In the genomic region with DNA sequence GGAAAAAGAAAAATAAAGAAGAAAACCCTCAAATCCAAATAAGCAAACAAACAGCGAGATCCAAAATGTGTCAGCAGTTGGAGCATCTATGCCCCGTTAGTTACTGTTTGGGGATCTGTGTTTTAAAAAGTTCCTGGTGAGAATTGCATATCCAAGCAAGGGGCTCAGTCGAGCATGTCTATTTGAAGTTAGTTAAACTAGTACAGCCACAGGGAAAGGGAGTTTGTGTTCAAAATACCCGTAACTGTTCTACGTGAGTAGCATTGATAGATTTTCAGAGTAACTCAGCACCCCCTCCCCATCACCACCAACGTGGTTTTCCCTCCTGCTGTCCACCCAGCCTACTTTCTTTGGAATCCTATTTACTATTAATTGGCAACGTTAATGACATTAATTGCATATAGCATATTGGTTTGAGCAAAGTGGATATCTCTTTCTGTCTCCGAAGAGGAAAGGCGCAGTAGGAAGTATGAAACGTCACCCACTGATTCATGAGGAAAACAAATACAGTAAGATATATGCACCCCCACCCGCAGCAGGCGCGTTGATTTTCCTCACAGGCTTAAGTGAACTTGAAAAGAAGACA, we compare ENCODE assay signal across 8 cellular contexts. TPM values are rescaled to one million over a fixed set of nuclear protein-coding genes. Genes with fewer than 3 reads are reported as not detected.
A peak's percentile ranks its signal among the peaks of the same experiment; 100 is the strongest.
DNase-seq lines count a peak whose midpoint lies in the region; ATAC-seq lines count a peak whose summit lies in the region.

No MANE protein-coding gene starts in this region.

- H3K27ac Mint-ChIP-seq in activated naive CD4-positive, alpha-beta T cell treated with anti-CD3 and anti-CD28 coated beads, Interleukin-2, amount 50 U/mL, for 24 hours = peak overlapping the region; percentile 65
- H3K27ac Mint-ChIP-seq in activated naive CD4-positive, alpha-beta T cell treated with anti-CD3 and anti-CD28 coated beads, Interleukin-2, amount 50 U/mL, for 72 hours = no peak overlapping the region
- H3K27ac Mint-ChIP-seq in activated T-helper 2 cell treated with anti-CD3 and anti-CD28 coated beads, Interferon-gamma antibody, Interleukin-2, Interleukin-4, amounts not matched to agents 10 μg/mL and 5 μg/mL and 100 μg/mL, durations not matched to agents 14 hours and 24 hours and 36 hours = no peak overlapping the region
- no peak overlapping the region for H3K27ac Mint-ChIP-seq in immature natural killer cell

- DNase-seq in activated naive CD4-positive, alpha-beta T cell treated with anti-CD3 and anti-CD28 coated beads, Interleukin-2, amount 50 U/mL, for 72 hours (ENCODE audit: low spot score in 2 of 2) = no peak
- no peak for DNase-seq in activated T-helper 2 cell treated with anti-CD3 and anti-CD28 coated beads, Interferon-gamma antibody, Interleukin-2, Interleukin-4, amounts not matched to agents 10 μg/mL and 5 μg/mL and 100 μg/mL, durations not matched to agents 14 hours and 24 hours and 36 hours (ENCODE audit: low spot score)
- DNase-seq in immature natural killer cell = no peak
- peak in 4 of 49 donors; percentile 48 to 58 (median 51) for DNase-seq in substantia nigra (lab: John Stamatoyannopoulos, UW)
- no peak for DNase-seq in NCI-H187 (lab: John Stamatoyannopoulos, UW)
- no peak for DNase-seq in occipital lobe (lab: John Stamatoyannopoulos, UW)
- no peak for DNase-seq in stimulated activated CD4-positive, alpha-beta T cell treated with anti-CD3 and anti-CD28 coated beads, Interleukin-2, amount 100 ng/mL, for 48 hours

- intact Hi-C loops in activated T-helper 2 cell treated with anti-CD3 and anti-CD28 coated beads, Interferon-gamma antibody, Interleukin-2, Interleukin-4, amounts not matched to agents 10 μg/mL and 5 μg/mL and 100 μg/mL, durations not matched to agents 14 hours and 24 hours and 36 hours (cut with micrococcal nuclease) = no loop called here

- H3K4me3 Mint-ChIP-seq in activated naive CD4-positive, alpha-beta T cell treated with anti-CD3 and anti-CD28 coated beads, Interleukin-2, amount 50 U/mL, for 24 hours = peak overlapping the region; percentile 92
- H3K4me3 Mint-ChIP-seq in activated T-helper 2 cell treated with anti-CD3 and anti-CD28 coated beads, Interferon-gamma antibody, Interleukin-2, Interleukin-4, amounts not matched to agents 10 μg/mL and 5 μg/mL and 100 μg/mL, durations not matched to agents 14 hours and 24 hours and 36 hours (ENCODE audit: low read depth) = peak overlapping the region; percentile 69
- peak overlapping the region; percentile 78 to 92 (median 85) for H3K4me3 Mint-ChIP-seq in immature natural killer cell

- peaks cover 4% of the 10 kb centered on the region for H3K36me3 Mint-ChIP-seq in activated naive CD4-positive, alpha-beta T cell treated with anti-CD3 and anti-CD28 coated beads, Interleukin-2, amount 50 U/mL, for 24 hours
- H3K36me3 Mint-ChIP-seq in activated naive CD4-positive, alpha-beta T cell treated with anti-CD3 and anti-CD28 coated beads, Interleukin-2, amount 50 U/mL, for 72 hours = peaks cover 8 to 18% of the 10 kb centered on the region in 2 donors
- H3K36me3 Mint-ChIP-seq in activated T-helper 2 cell treated with anti-CD3 and anti-CD28 coated beads, Interferon-gamma antibody, Interleukin-2, Interleukin-4, amounts not matched to agents 10 μg/mL and 5 μg/mL and 100 μg/mL, durations not matched to agents 14 hours and 24 hours and 36 hours (ENCODE audit: low read depth) = no peaks in the 10 kb centered on the region
- H3K36me3 Mint-ChIP-seq in immature natural killer cell = peaks cover 4 to 9% (median 5%) of the 10 kb centered on the region in 3 donors

- peaks cover 44% of the 10 kb centered on the region for H3K27me3 Mint-ChIP-seq in activated naive CD4-positive, alpha-beta T cell treated with anti-CD3 and anti-CD28 coated beads, Interleukin-2, amount 50 U/mL, for 24 hours
- H3K27me3 Mint-ChIP-seq in activated T-helper 2 cell treated with anti-CD3 and anti-CD28 coated beads, Interferon-gamma antibody, Interleukin-2, Interleukin-4, amounts not matched to agents 10 μg/mL and 5 μg/mL and 100 μg/mL, durations not matched to agents 14 hours and 24 hours and 36 hours (ENCODE audit: low read depth) = peaks cover 62% of the 10 kb centered on the region
- peaks cover 12 to 36% (median 26%) of the 10 kb centered on the region in 3 donors for H3K27me3 Mint-ChIP-seq in immature natural killer cell (ENCODE audit: low read depth in 3 of 3)

- H3K9me3 Mint-ChIP-seq in activated naive CD4-positive, alpha-beta T cell treated with anti-CD3 and anti-CD28 coated beads, Interleukin-2, amount 50 U/mL, for 24 hours = no peaks in the 10 kb centered on the region
- peaks cover 0 to 4% of the 10 kb centered on the region in 2 donors for H3K9me3 Mint-ChIP-seq in activated naive CD4-positive, alpha-beta T cell treated with anti-CD3 and anti-CD28 coated beads, Interleukin-2, amount 50 U/mL, for 72 hours
- no peaks in the 10 kb centered on the region for H3K9me3 Mint-ChIP-seq in activated T-helper 2 cell treated with anti-CD3 and anti-CD28 coated beads, Interferon-gamma antibody, Interleukin-2, Interleukin-4, amounts not matched to agents 10 μg/mL and 5 μg/mL and 100 μg/mL, durations not matched to agents 14 hours and 24 hours and 36 hours
- H3K9me3 Mint-ChIP-seq in immature natural killer cell = peaks cover 2 to 31% (median 8%) of the 10 kb centered on the region in 6 donors

- peaks cover 15% of the 10 kb centered on the region for H3K4me1 Mint-ChIP-seq in activated naive CD4-positive, alpha-beta T cell treated with anti-CD3 and anti-CD28 coated beads, Interleukin-2, amount 50 U/mL, for 24 hours
- peaks cover 9% of the 10 kb centered on the region for H3K4me1 Mint-ChIP-seq in activated T-helper 2 cell treated with anti-CD3 and anti-CD28 coated beads, Interferon-gamma antibody, Interleukin-2, Interleukin-4, amounts not matched to agents 10 μg/mL and 5 μg/mL and 100 μg/mL, durations not matched to agents 14 hours and 24 hours and 36 hours (ENCODE audit: low read depth)
- peaks cover 12 to 26% of the 10 kb centered on the region in 2 donors for H3K4me1 Mint-ChIP-seq in immature natural killer cell

- peak overlapping the region; percentile 84 for H3K27ac ChIP-seq in substantia nigra (ENCODE audit: low read depth, low read length, poor library complexity, severe bottlenecking)

- ATAC-seq in activated naive CD4-positive, alpha-beta T cell treated with anti-CD3 and anti-CD28 coated beads, Interleukin-2, amount 50 U/mL, for 72 hours = no peak

RNA-seq across cellular contexts. Expression of a gene that starts 1.5 kb away (rescaled TPM):
- total RNA-seq in activated naive CD4-positive, alpha-beta T cell treated with anti-CD3 and anti-CD28 coated beads, Interleukin-2, amount 50 U/mL, for 72 hours = not detected
- not detected in 2 replicates for total RNA-seq in activated T-helper 2 cell treated with anti-CD3 and anti-CD28 coated beads, Interferon-gamma antibody, Interleukin-2, Interleukin-4, amounts not matched to agents 10 μg/mL and 5 μg/mL and 100 μg/mL, durations not matched to agents 14 hours and 24 hours and 36 hours
- not detected for polyA plus RNA-seq in immature natural killer cell
- total RNA-seq in occipital lobe = 44.6 TPM

Comparison
In these comparisons a context has a peak if more than half of its experiments do, and no peak if none do; other contexts are left out.
1. RNA of a gene that starts 1.5 kb away (total RNA-seq): 44.6 TPM in occipital lobe (single experiment); not detected in activated naive CD4-positive, alpha-beta T cell treated with anti-CD3 and anti-CD28 coated beads, Interleukin-2, amount 50 U/mL, for 72 hours and not detected in activated T-helper 2 cell treated with anti-CD3 and anti-CD28 coated beads, Interferon-gamma antibody, Interleukin-2, Interleukin-4, amounts not matched to agents 10 μg/mL and 5 μg/mL and 100 μg/mL, durations not matched to agents 14 hours and 24 hours and 36 hours; every median in the first group is over 10 times any median in the second.
2. Peak in every context shown above with its lines, with median percentiles within 50 percentile points of each other: H3K4me3 Mint-ChIP-seq.